ENCODE assay signal across 1 cellular context in genomic region chr4:94571301-94571700, GRCh38.
TF ChIP-seq lines count a peak whose summit lies in the region.

No MANE protein-coding gene starts in this region.

TF ChIP-seq in HepG2, 621 proteins besides CTCF, POLR2A, EP300 and RAD21 (continued from another document):
- no peak for TF ChIP-seq ZNF746 (CRISPR knock-in tag; IDR thresholded peaks at IDR 0.05)
